Comparison of ENCODE assay signal across 1 cellular context in genomic region chr1:241519308-241520079, GRCh38.
TF ChIP-seq lines count a peak whose summit lies in the region.

FH (minus strand) TSS chr1:241519755; CDS start chr1:241519722, 33 bp downstream.

TF ChIP-seq in K562, 482 proteins besides CTCF, POLR2A, EP300 and RAD21 (continued from another document and continues in another):
- no peak for TF ChIP-seq ZNF239 (CRISPR knock-in tag; IDR thresholded peaks at IDR 0.05)
- TF ChIP-seq DACH1 (IDR thresholded peaks at IDR 0.05; ENCODE audit: partially characterized antibody), result no peak
- peak; percentile 92 for TF ChIP-seq KDM5B (IDR thresholded peaks at IDR 0.05; ENCODE audit: insufficient replicate concordance, low read depth, low read length)
- TF ChIP-seq XRCC3 (IDR thresholded peaks at IDR 0.05), result no peak
- no peak for TF ChIP-seq DMBX1 (CRISPR knock-in tag; IDR thresholded peaks at IDR 0.05; ENCODE audit: borderline replicate concordance)
- TF ChIP-seq HNRNPL (IDR thresholded peaks at IDR 0.05; ENCODE audit: low read depth, low read length), result 0 out of 2 replicates have a peak, but pooled peaks have one; percentile 42
- TF ChIP-seq ATF1 (CRISPR knock-in tag; IDR thresholded peaks at IDR 0.05), result no peak
- peak; percentile 87 for TF ChIP-seq ATF1 (tag; IDR thresholded peaks at IDR 0.05)
- TF ChIP-seq TCF7L2 (IDR thresholded peaks at IDR 0.05; ENCODE audit: low read depth, low read length), result peak; percentile 77; the same call in 1 of the 2 replicates
- TF ChIP-seq POLR3G (IDR thresholded peaks at IDR 0.05; ENCODE audit: extremely low read depth, insufficient read length, insufficient replicate concordance), result no peak
- TF ChIP-seq THAP12 (CRISPR knock-in tag; IDR thresholded peaks at IDR 0.05), result peak; percentile 44; the same call in 1 of the 2 replicates
- TF ChIP-seq POU5F1 (IDR thresholded peaks at IDR 0.05; ENCODE audit: borderline replicate concordance, low read depth, low read length, partially characterized antibody), result no peak
- TF ChIP-seq NR1H2 (CRISPR knock-in tag; IDR thresholded peaks at IDR 0.05), result no peak
- TF ChIP-seq CUX1 (CRISPR knock-in tag; IDR thresholded peaks at IDR 0.05), result no peak
- TF ChIP-seq ZNF347 (CRISPR knock-in tag; IDR thresholded peaks at IDR 0.05; ENCODE audit: low read depth), result no peak
- TF ChIP-seq MNT (conservative IDR thresholded peaks at IDR 0.05), result peak; percentile 81 to 89
- no peak for TF ChIP-seq ZNF263 (CRISPR knock-in tag; IDR thresholded peaks at IDR 0.05; ENCODE audit: borderline replicate concordance)
- no peak for TF ChIP-seq MCM7 (IDR thresholded peaks at IDR 0.05)
- TF ChIP-seq TCF3 (CRISPR knock-in tag; IDR thresholded peaks at IDR 0.05), result no peak
- no peak for TF ChIP-seq ZBTB49 (CRISPR knock-in tag; IDR thresholded peaks at IDR 0.05; ENCODE audit: borderline replicate concordance)
- TF ChIP-seq RBM34 (IDR thresholded peaks at IDR 0.05; ENCODE audit: borderline replicate concordance, insufficient read depth, low read length), result 0 out of 2 replicates have a peak, but pooled peaks have one; percentile 67
- TF ChIP-seq E2F6 (IDR thresholded peaks at IDR 0.05; ENCODE audit: borderline replicate concordance in 1 of 2, extremely low read depth in 1 of 2, insufficient read depth in 1 of 2, insufficient read length in 1 of 2, low read depth in 1 of 2, low read length in 1 of 2, poor library complexity in 1 of 2, severe bottlenecking in 1 of 2), result peak; percentile 81 to 87
- TF ChIP-seq CHD4 (IDR thresholded peaks at IDR 0.05; ENCODE audit: insufficient read depth, insufficient replicate concordance, low read depth, low read length, poor library complexity, severe bottlenecking), result no peak
- TF ChIP-seq SIN3B (IDR thresholded peaks at IDR 0.05; ENCODE audit: low read depth), result peak; percentile 66; the same call in 1 of the 2 replicates
- no peak for TF ChIP-seq STAG1 (CRISPR knock-in tag; IDR thresholded peaks at IDR 0.05; ENCODE audit: borderline replicate concordance)
- TF ChIP-seq MCM5 (IDR thresholded peaks at IDR 0.05; ENCODE audit: low read depth), result no peak
- no peak for TF ChIP-seq TAL1 (IDR thresholded peaks at IDR 0.05)
- TF ChIP-seq CBFB (CRISPR knock-in tag; IDR thresholded peaks at IDR 0.05), result no peak
- TF ChIP-seq ZNF212 (CRISPR knock-in tag; IDR thresholded peaks at IDR 0.05), result no peak
- no peak for TF ChIP-seq ZZZ3 (IDR thresholded peaks at IDR 0.05)
- no peak for TF ChIP-seq SRSF3 (IDR thresholded peaks at IDR 0.05; ENCODE audit: insufficient read depth, low read length)
- peak; percentile 95 for TF ChIP-seq SUPT5H (IDR thresholded peaks at IDR 0.05)
- TF ChIP-seq EGR1 (conservative IDR thresholded peaks at IDR 0.05), result peak; percentile 93
- peak; percentile 55; the same call in 1 of the 2 replicates for TF ChIP-seq ERF (CRISPR knock-in tag; IDR thresholded peaks at IDR 0.05)
- TF ChIP-seq ZNF639 (CRISPR knock-in tag; conservative IDR thresholded peaks at IDR 0.05 in 1 of 2, IDR thresholded peaks at IDR 0.05 in 1 of 2), result no peak
- no peak for TF ChIP-seq ZBTB1 (CRISPR knock-in tag; IDR thresholded peaks at IDR 0.05; ENCODE audit: borderline replicate concordance, low read depth)
- TF ChIP-seq DLX4 (CRISPR knock-in tag; IDR thresholded peaks at IDR 0.05), result no peak
- TF ChIP-seq RNF2 (IDR thresholded peaks at IDR 0.05), result peak; percentile 7; the same call in 1 of the 2 replicates
- no peak for TF ChIP-seq CLOCK (CRISPR knock-in tag; IDR thresholded peaks at IDR 0.05; ENCODE audit: borderline replicate concordance)
- no peak for TF ChIP-seq NCOA6 (IDR thresholded peaks at IDR 0.05)
- TF ChIP-seq STAT5B (CRISPR knock-in tag; IDR thresholded peaks at IDR 0.05), result no peak
- TF ChIP-seq FOS (IDR thresholded peaks at IDR 0.05; ENCODE audit: extremely low read depth, insufficient read length), result peak; percentile 89
- TF ChIP-seq ZNF766 (CRISPR knock-in tag; conservative IDR thresholded peaks at IDR 0.05), result 0 out of 2 replicates have a peak, but pooled peaks have one; percentile 33
- TF ChIP-seq TFAM (CRISPR knock-in tag; conservative IDR thresholded peaks at IDR 0.05), result no peak
- peak; percentile 84 for TF ChIP-seq HMBOX1 (IDR thresholded peaks at IDR 0.05)
- peak; percentile 78; the same call in 1 of the 2 replicates for TF ChIP-seq ATF7 (IDR thresholded peaks at IDR 0.05)
- no peak for TF ChIP-seq LARP7 (IDR thresholded peaks at IDR 0.05)
